In the genomic region with DNA sequence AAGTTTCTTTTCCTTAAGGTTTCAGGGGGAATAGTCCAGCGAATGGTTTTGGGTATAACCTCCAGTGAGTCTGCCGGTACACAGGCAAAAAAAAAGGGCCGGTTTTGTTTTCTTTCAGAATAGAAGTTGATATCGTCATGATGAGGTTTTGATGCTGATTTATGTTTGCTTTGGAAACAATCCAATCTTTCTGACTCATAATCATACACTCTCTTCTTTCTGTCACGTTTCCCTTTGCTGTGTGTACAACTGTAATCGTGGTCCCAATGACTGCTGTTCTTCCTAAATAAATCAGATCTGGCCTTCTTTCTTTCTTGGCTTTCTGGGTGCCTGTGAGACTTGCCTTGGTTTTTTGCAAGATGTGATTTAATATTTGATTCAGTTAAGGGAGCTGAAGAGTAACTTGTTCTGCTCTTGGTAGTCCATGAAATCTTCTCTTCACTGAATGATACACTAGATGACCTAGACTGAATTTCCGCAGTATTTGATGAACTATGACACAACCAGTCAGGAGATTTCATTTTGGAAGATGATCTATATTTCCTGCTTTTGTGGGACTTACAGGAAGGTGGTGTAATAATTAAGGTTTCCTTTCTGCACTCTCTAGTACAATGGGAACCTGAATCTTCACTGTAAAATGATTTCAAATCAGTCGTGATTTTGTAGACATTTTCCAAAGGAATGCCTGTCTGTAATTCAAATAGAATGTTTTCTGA, we compare ENCODE assay signal across 11 cellular contexts. TPM values are rescaled to one million over a fixed set of nuclear protein-coding genes. Genes with fewer than 3 reads are reported as not detected.
DNase-seq lines count a peak whose midpoint lies in the region; ATAC-seq, FAIRE-seq and TF ChIP-seq lines count a peak whose summit lies in the region.
"Had no signal": no experiment of that assay in that cellular context is flagged by ENCODE, and none has a peak within 500 bp of the region (broad histone marks: within the 10 kb centered on the region; RNA-seq: fewer than 3 reads in every experiment).

No MANE protein-coding gene starts in this region.

- TF ChIP-seq POLR2A in K562 (conservative IDR thresholded peaks at IDR 0.05): no peak

- in situ Hi-C loops in K562 (cut with MboI): no loop called here

- no peaks in the 10 kb centered on the region for H3K9me1 ChIP-seq in K562 (ENCODE audit: control insufficient read depth, insufficient read depth, low read length)

- intact Hi-C loops in K562 (cut with micrococcal nuclease): no loop called here

- FAIRE-seq in K562 (lab: Jason Lieb, UNC): no peak

- H3K27me3 ChIP-seq in K562 (ENCODE audit: control insufficient read depth in 2 of 2, insufficient read depth in 2 of 2, low read length in 2 of 2): no peaks in the 10 kb centered on the region; a peak in 1 of 5 replicates
- no peaks in the 10 kb centered on the region for H3K27me3 ChIP-seq in lung (ENCODE audit: control insufficient read depth, insufficient read depth)
- H3K27me3 ChIP-seq: stomach had no signal

- H3K79me2 ChIP-seq in K562 (ENCODE audit: control insufficient read depth, insufficient read depth, low read length): no peaks in the 10 kb centered on the region

- WGBS in K562 (ENCODE audit: insufficient coverage, low coverage, missing lambda C conversion rate): 2% methylated on average over 8 of the region's 8 CpGs
- 15 to 21% methylated on average over 8 of the region's 8 CpGs for WGBS in lung, 2 donors

- TF ChIP-seq EP300 in K562 (IDR thresholded peaks at IDR 0.05; ENCODE audit: low read length): no peak

- H3K4me1 ChIP-seq in K562 (replicated peaks in 1 of 2; ENCODE audit: control insufficient read depth in 2 of 2, insufficient read depth in 2 of 2, low read length in 2 of 2): no peaks in the 10 kb centered on the region
- H3K4me1 ChIP-seq in lung (ENCODE audit: control insufficient read depth in 2 of 2, insufficient read depth in 2 of 2, low read length in 2 of 2): no peaks in the 10 kb centered on the region
- H3K4me1 ChIP-seq: psoas muscle, stomach had no signal

- H3K4me2 ChIP-seq in K562 (ENCODE audit: insufficient read depth, low read length): no peak overlapping the region

- DNase-seq in EL (peak; percentile 61), NCI-H1105 (lab: John Stamatoyannopoulos, UW) (peak; percentile 29), K562 (ENCODE audit: extremely low read depth in 1 of 4, low spot score in 3 of 4) (no peak), lung (ENCODE audit: low spot score) (no peak)
- DNase-seq: activated CD4-positive, alpha-beta T cell treated with anti-CD3 and anti-CD28 coated beads for 4 hours; psoas muscle; stomach had no signal

- TF ChIP-seq RAD21 in K562 (CRISPR knock-in tag; conservative IDR thresholded peaks at IDR 0.05 in 1 of 2, IDR thresholded peaks at IDR 0.05 in 1 of 2): no peak

- H3K9me3 ChIP-seq in K562 (replicated peaks; ENCODE audit: control insufficient read depth, insufficient read depth, low read depth, low read length) (no peaks in the 10 kb centered on the region), lung (ENCODE audit: control insufficient read depth in 2 of 2, insufficient read depth in 1 of 2, low read length in 1 of 2) (no peaks in the 10 kb centered on the region)
- H3K9me3 ChIP-seq: psoas muscle had no signal

- ATAC-seq in K562 (no peak), lung (ENCODE audit: insufficient read depth, low FRiP score) (peak; percentile 58), HG02678 (IDR thresholded peaks at IDR 0.05; ENCODE audit: unreplicated experiment) (no peak), HG03432 (IDR thresholded peaks at IDR 0.05; ENCODE audit: unreplicated experiment) (no peak), GM21737 (IDR thresholded peaks at IDR 0.05; ENCODE audit: unreplicated experiment) (no peak), HG02884 (IDR thresholded peaks at IDR 0.05; ENCODE audit: unreplicated experiment) (no peak)
- ATAC-seq: psoas muscle had no signal

- H3K4me3 ChIP-seq in K562 (no peak overlapping the region), lung (no peak overlapping the region)
- H3K4me3 ChIP-seq: psoas muscle, stomach had no signal

- no peak overlapping the region for H2AFZ ChIP-seq in K562 (ENCODE audit: low read depth, low read length)

- H3K27ac ChIP-seq in K562 (ENCODE audit: extremely low read depth, low read depth, low read length) (no peak overlapping the region), lung (ENCODE audit: low read depth in 1 of 2, low read length in 1 of 2) (peak overlapping the region in 1 of 2 donors; percentile 45)
- H3K27ac ChIP-seq: psoas muscle, stomach had no signal

- no TSS peak for BruUV-seq in K562 (replicated peaks; lab: Mats Ljungman, UMichigan)

- no peaks in the 10 kb centered on the region for H3K36me3 ChIP-seq in K562 (ENCODE audit: control insufficient read depth, insufficient read depth, low read length)
- no peaks in the 10 kb centered on the region for H3K36me3 ChIP-seq in lung (ENCODE audit: control insufficient read depth in 2 of 2, insufficient read depth in 2 of 2, low read length in 2 of 2)
- H3K36me3 ChIP-seq: stomach had no signal

- no peaks in the 10 kb centered on the region for H4K20me1 ChIP-seq in K562 (replicated peaks; ENCODE audit: control insufficient read depth, insufficient read depth, low read length)

- no peak for TF ChIP-seq CTCF in K562 (IDR thresholded peaks at IDR 0.05 in 2 of 3, conservative IDR thresholded peaks at IDR 0.05 in 1 of 3; ENCODE audit: insufficient read depth in 2 of 3, low read depth in 1 of 3, low read length in 3 of 3)
- TF ChIP-seq CTCF in lung (IDR thresholded peaks at IDR 0.05; ENCODE audit: control extremely low read depth, extremely low read depth): no peak

- POLR2A ChIA-PET in K562 (lab: Yijun Ruan, JAX): no interaction called here

- H3K9ac ChIP-seq in K562 (ENCODE audit: insufficient read depth in 1 of 2, low read depth in 2 of 2, low read length in 2 of 2): no peak overlapping the region

- CTCF ChIA-PET in K562 (lab: Yijun Ruan, JAX; ENCODE audit: low intra/inter-chr PET ratio): no interaction called here

TF ChIP-seq in K562, 482 proteins besides CTCF, POLR2A, EP300 and RAD21 (continues in another document):
- TF ChIP-seq MAFF (IDR thresholded peaks at IDR 0.05; ENCODE audit: low read length) (no peak), NFRKB (IDR thresholded peaks at IDR 0.05; ENCODE audit: low read depth) (no peak), MAZ (CRISPR knock-in tag; conservative IDR thresholded peaks at IDR 0.05 in 1 of 2, IDR thresholded peaks at IDR 0.05 in 1 of 2) (no peak), ZNF253 (CRISPR knock-in tag; conservative IDR thresholded peaks at IDR 0.05) (no peak), JUND (IDR thresholded peaks at IDR 0.05; ENCODE audit: borderline replicate concordance, low read depth, low read length) (0 out of 2 replicates have a peak, but pooled peaks have one; percentile 22), JUND (tag; IDR thresholded peaks at IDR 0.05; ENCODE audit: borderline replicate concordance, low read depth, low read length) (no peak), TFAM (CRISPR knock-in tag; conservative IDR thresholded peaks at IDR 0.05) (no peak), POLR2H (tag; IDR thresholded peaks at IDR 0.05; ENCODE audit: low read depth) (no peak), CBFB (CRISPR knock-in tag; IDR thresholded peaks at IDR 0.05) (no peak), ZNF830 (CRISPR knock-in tag; IDR thresholded peaks at IDR 0.05) (no peak), BHLHE40 (IDR thresholded peaks at IDR 0.05; ENCODE audit: low read length) (peak; percentile 44; the same call in 1 of the 2 replicates), TOE1 (IDR thresholded peaks at IDR 0.05; ENCODE audit: borderline replicate concordance) (no peak), TOE1 (CRISPR knock-in tag; IDR thresholded peaks at IDR 0.05; ENCODE audit: borderline replicate concordance, low read depth) (no peak)

RNA-seq across cellular contexts. Expression of a gene that starts 34.9 kb away (rescaled TPM):
- total RNA-seq in K562 (2011; cell fraction: chromatin; rRNA removed; ENCODE audit: low replicate concordance): not detected in 2 replicates
- not detected in 2 replicates for total RNA-seq in K562 (2011; cell fraction: nucleolus; rRNA removed)
- not detected in 2 replicates for total RNA-seq in K562 (2011; cell fraction: nucleoplasm; rRNA removed)
- total RNA-seq in K562 (2014; rRNA removed) (not detected in 2 replicates), K562 (2014; rRNA removed; fragmentation: Illumina TruSeq; extraction: Trizol) (not detected in 2 replicates), K562 (2015; rRNA removed; fragmentation: Illumina TruSeq; extraction: Trizol) (not detected in 2 replicates), K562 (2021) (not detected in 2 replicates), lung (not detected)
- polyA plus RNA-seq in K562 (2011; rRNA removed) (not detected in 2 replicates), K562 (2014; fragmentation: Illumina TruSeq; extraction: Trizol) (not detected in 2 replicates), K562 (2014; fragmentation: Nextera tagmentation; extraction: Ambion mirVana) (not detected), K562 (2014; rRNA removed) (not detected in 2 replicates), lung (not detected)
- polyA plus RNA-seq in K562 (2011; cell fraction: cytosol; rRNA removed): not detected in 2 replicates
- polyA plus RNA-seq in K562 (2011; cell fraction: nucleus; rRNA removed): not detected in 2 replicates
- not detected in 2 replicates for polyA plus RNA-seq in K562 (2012)
- not detected in 2 replicates for polyA minus RNA-seq in K562 (2011; rRNA and poly(A)+ RNA removed)
- not detected in 2 replicates for polyA minus RNA-seq in K562 (2011; cell fraction: cytosol; rRNA and poly(A)+ RNA removed)
- not detected in 2 replicates for polyA minus RNA-seq in K562 (2011; cell fraction: nucleus; rRNA and poly(A)+ RNA removed)
- total RNA-seq: stomach had no signal
- polyA plus RNA-seq: stomach had no signal

RNA-seq across cellular contexts. Expression of a gene that starts 43.9 kb away (rescaled TPM):
- total RNA-seq in K562 (2011; cell fraction: chromatin; rRNA removed; ENCODE audit: low replicate concordance): 4.6 and 15.5 TPM in 2 replicates
- 1.8 and 2.8 TPM in 2 replicates for total RNA-seq in K562 (2011; cell fraction: nucleolus; rRNA removed)
- total RNA-seq in K562 (2011; cell fraction: nucleoplasm; rRNA removed): 5.1 and 12.0 TPM in 2 replicates
- total RNA-seq in K562 (2014; rRNA removed) (21.7 and 24.1 TPM in 2 replicates), K562 (2014; rRNA removed; fragmentation: Illumina TruSeq; extraction: Trizol) (40.9 and 42.0 TPM in 2 replicates), K562 (2015; rRNA removed; fragmentation: Illumina TruSeq; extraction: Trizol) (29.6 and 37.0 TPM in 2 replicates), K562 (2021) (25.8 and 26.4 TPM in 2 replicates), lung (10 to 100 TPM in 1 of 2 donors, 1 to 10 TPM in 1; 5.1 to 10.2 TPM)
- polyA plus RNA-seq in K562 (2011; rRNA removed) (26.7 and 37.3 TPM in 2 replicates), K562 (2014; fragmentation: Illumina TruSeq; extraction: Trizol) (30.2 TPM in 2 replicates), K562 (2014; fragmentation: Nextera tagmentation; extraction: Ambion mirVana) (100 to 1,000 TPM; 109 to 143 TPM), K562 (2014; rRNA removed) (39.5 and 40.6 TPM in 2 replicates), lung (10 to 100 TPM in 1 of 2 donors, 1 to 10 TPM in 1; 6.9 to 12.4 TPM)
- 6.5 and 14.3 TPM in 2 replicates for polyA plus RNA-seq in K562 (2011; cell fraction: cytosol; rRNA removed)
- 5.4 and 9.0 TPM in 2 replicates for polyA plus RNA-seq in K562 (2011; cell fraction: nucleus; rRNA removed)
- polyA plus RNA-seq in K562 (2012): 21.3 and 31.0 TPM in 2 replicates
- 10.3 and 10.5 TPM in 2 replicates for polyA minus RNA-seq in K562 (2011; rRNA and poly(A)+ RNA removed)
- 2.7 and 7.1 TPM in 2 replicates for polyA minus RNA-seq in K562 (2011; cell fraction: cytosol; rRNA and poly(A)+ RNA removed)
- 3.5 and 6.4 TPM in 2 replicates for polyA minus RNA-seq in K562 (2011; cell fraction: nucleus; rRNA and poly(A)+ RNA removed)

Comparison
In these comparisons a context has a peak if more than half of its experiments do, and no peak if none do; other contexts are left out.
1. DNase-seq: peak in EL (single experiment) and NCI-H1105 (single experiment); none in K562 (0 of 4) and lung (single experiment).